ENCODE assay signal across 26 cellular contexts in the genomic region with DNA sequence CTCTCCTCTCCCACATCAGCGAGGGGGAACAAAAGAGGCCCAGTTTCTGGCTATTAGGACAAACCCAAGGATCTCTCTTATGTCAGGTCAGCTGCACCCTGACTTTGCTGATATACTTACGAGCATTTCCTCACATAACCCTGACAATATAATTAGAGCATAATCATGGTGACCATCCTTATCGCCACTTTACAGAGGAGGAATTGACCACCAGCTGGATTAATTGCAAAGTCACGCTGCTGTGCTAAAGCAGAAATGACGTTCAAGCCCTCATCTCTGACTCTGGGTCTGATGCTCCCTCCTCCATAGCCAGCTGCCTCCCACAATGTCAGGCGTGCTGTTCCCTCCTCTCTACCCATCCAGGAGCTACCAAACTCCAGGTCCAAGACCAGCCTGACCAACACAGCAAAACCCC. TPM values are rescaled to one million over a fixed set of nuclear protein-coding genes. Genes with fewer than 3 reads are reported as not detected.
"Had no signal": no experiment of that assay in that cellular context is flagged by ENCODE, and none has a peak within 500 bp of the region (broad histone marks: within the 10 kb centered on the region; RNA-seq: fewer than 3 reads in every experiment).

No MANE protein-coding gene starts in this region.

- FAIRE-seq: RCC 7860 had no signal

- H3K4me1 Mint-ChIP-seq: activated CD4-positive, alpha-beta memory T cell treated with anti-CD3 and anti-CD28 coated beads, Interleukin-2, amount 10 ng/mL, durations not matched to agents 7 days and 5 days; activated CD4-positive, alpha-beta T cell treated with anti-CD3 and anti-CD28 coated beads for 36 hours; activated naive CD4-positive, alpha-beta T cell treated with anti-CD3 and anti-CD28 coated beads, Interleukin-2, amount 50 U/mL, for 24 hours had no signal

- H3K36me3 Mint-ChIP-seq: activated naive CD4-positive, alpha-beta T cell treated with anti-CD3 and anti-CD28 coated beads, Interleukin-2, amount 50 U/mL, for 24 hours had no signal

- ATAC-seq: activated CD4-positive, alpha-beta T cell treated with anti-CD3 and anti-CD28 coated beads for 36 hours; activated T-helper 17 cell treated with anti-CD3 and anti-CD28 coated beads, Interleukin-2, amount 50 U/mL, for 72 hours; PC-3 had no signal

- H3K9me3 ChIP-seq: breast epithelium had no signal

- H3K36me3 ChIP-seq: breast epithelium, WERI-Rb-1 had no signal

- H3K27ac ChIP-seq: breast epithelium, WERI-Rb-1 had no signal

- H3K27me3 ChIP-seq: breast epithelium had no signal

- H3K4me3 ChIP-seq: breast epithelium had no signal

- H3K9me3 Mint-ChIP-seq: activated CD4-positive, alpha-beta memory T cell treated with anti-CD3 and anti-CD28 coated beads, Interleukin-2, amount 10 ng/mL, durations not matched to agents 7 days and 5 days; activated naive CD4-positive, alpha-beta T cell treated with anti-CD3 and anti-CD28 coated beads, Interleukin-2, amount 50 U/mL, for 24 hours; activated T-helper 17 cell treated with anti-CD3 and anti-CD28 coated beads, Interleukin-2, amount 50 U/mL, for 72 hours; T-helper 1 cell treated with Interleukin-12 subunit alpha and Interleukin-12 subunit beta and Interleukin-4 antibody, amounts not matched to agents 30 μg/mL and 1 μg/mL, for 36 hours had no signal

- DNase-seq: activated CD4-positive, alpha-beta memory T cell treated with anti-CD3 and anti-CD28 coated beads, Interleukin-2, amount 10 ng/mL, durations not matched to agents 7 days and 5 days; activated CD4-positive, alpha-beta T cell treated with anti-CD3 and anti-CD28 coated beads for 36 hours; activated CD4-positive, alpha-beta T cell treated with anti-CD3 and anti-CD28 coated beads, Interleukin-2, amount 50 U/mL, for 1 hour; activated T-cell treated with anti-CD3 and anti-CD28 coated beads for 4 hours; activated T-cell treated with anti-CD3 and anti-CD28 coated beads, Interleukin-2, amount 50 U/mL, for 48 hours; central memory CD4-positive, alpha-beta T cell; MM.1S; NCI-H1105 treated with DMSO at 0.1 percent for 48 hours; NCI-H146; NCI-H187 treated with DMSO at 0.1 percent for 48 hours; NCI-H2081 treated with DMSO at 0.1 percent for 48 hours; NCI-H345; NCI-H510A; NCI-H526 treated with DMSO at 0.1 percent for 48 hours; NCI-H82; PC-3; SHP77 treated with DMSO at 0.1 percent for 48 hours; WERI-Rb-1 had no signal

- H3K4me1 ChIP-seq: breast epithelium had no signal

- H3K27ac Mint-ChIP-seq: activated CD4-positive, alpha-beta memory T cell treated with anti-CD3 and anti-CD28 coated beads, Interleukin-2, amount 10 ng/mL, durations not matched to agents 7 days and 5 days; activated CD4-positive, alpha-beta T cell treated with anti-CD3 and anti-CD28 coated beads for 36 hours; activated naive CD4-positive, alpha-beta T cell treated with anti-CD3 and anti-CD28 coated beads, Interleukin-2, amount 50 U/mL, for 24 hours; activated T-helper 17 cell treated with anti-CD3 and anti-CD28 coated beads, Interleukin-2, amount 50 U/mL, for 72 hours; T-helper 1 cell treated with Interleukin-12 subunit alpha and Interleukin-12 subunit beta and Interleukin-4 antibody, amounts not matched to agents 30 μg/mL and 1 μg/mL, for 36 hours had no signal

- H3K4me3 Mint-ChIP-seq: activated CD4-positive, alpha-beta memory T cell treated with anti-CD3 and anti-CD28 coated beads, Interleukin-2, amount 10 ng/mL, durations not matched to agents 7 days and 5 days; activated CD4-positive, alpha-beta T cell treated with anti-CD3 and anti-CD28 coated beads for 36 hours; activated naive CD4-positive, alpha-beta T cell treated with anti-CD3 and anti-CD28 coated beads, Interleukin-2, amount 50 U/mL, for 24 hours; activated T-helper 17 cell treated with anti-CD3 and anti-CD28 coated beads, Interleukin-2, amount 50 U/mL, for 72 hours; T-helper 1 cell treated with Interleukin-12 subunit alpha and Interleukin-12 subunit beta and Interleukin-4 antibody, amounts not matched to agents 30 μg/mL and 1 μg/mL, for 36 hours had no signal

RNA-seq across cellular contexts. Expression of a gene that starts 42.6 kb away (rescaled TPM):
- total RNA-seq: activated CD4-positive, alpha-beta T cell treated with anti-CD3 and anti-CD28 coated beads for 36 hours; activated CD8-positive, alpha-beta memory T cell treated with anti-CD3 and anti-CD28 coated beads for 36 hours; PC-3; SK-MEL-5 had no signal

RNA-seq across cellular contexts. Expression of a gene that starts 51.8 kb away (rescaled TPM):
- total RNA-seq: activated CD4-positive, alpha-beta memory T cell treated with anti-CD3 and anti-CD28 coated beads, Interleukin-2, amount 10 ng/mL, durations not matched to agents 7 days and 5 days; activated CD4-positive, alpha-beta T cell treated with anti-CD3 and anti-CD28 coated beads for 36 hours; activated CD8-positive, alpha-beta memory T cell treated with anti-CD3 and anti-CD28 coated beads for 36 hours; activated T-helper 17 cell treated with anti-CD3 and anti-CD28 coated beads, Interleukin-2, amount 50 U/mL, for 72 hours; aorta; breast epithelium; PC-3; SK-MEL-5 had no signal
- polyA plus RNA-seq: aorta had no signal
